Comparison of ENCODE assay signal across 28 cellular contexts in genomic region chr15:53477981-53478766, GRCh38.
"Had no signal": no experiment of that assay in that cellular context is flagged by ENCODE, and none has a peak within 500 bp of the region (broad histone marks: within the 10 kb centered on the region; RNA-seq: fewer than 3 reads in every experiment).

No MANE protein-coding gene starts in this region.

- H3K4me3 ChIP-seq: colonic mucosa, coronary artery, dorsolateral prefrontal cortex, esophagus muscularis mucosa, esophagus squamous epithelium, gastrocnemius medialis, gastroesophageal sphincter, heart left ventricle, heart right ventricle had no signal

- H3K27ac ChIP-seq: colonic mucosa, coronary artery, dorsolateral prefrontal cortex, epithelial cell of prostate, esophagus muscularis mucosa, esophagus squamous epithelium, foreskin keratinocyte, gastrocnemius medialis, gastroesophageal sphincter, heart left ventricle, heart right ventricle had no signal

- H3K27me3 ChIP-seq: colonic mucosa, esophagus muscularis mucosa, esophagus squamous epithelium, foreskin keratinocyte, gastrocnemius medialis, gastroesophageal sphincter, heart left ventricle had no signal

- DNase-seq: colonic mucosa; cortex of kidney; dermis blood vessel endothelial cell; dorsolateral prefrontal cortex; effector CD4-positive, alpha-beta T cell; effector CD8-positive, alpha-beta T cell; effector memory CD4-positive, alpha-beta T cell; effector memory CD8-positive, alpha-beta T cell; endodermal cell; erythroblast; esophagus squamous epithelium; foreskin fibroblast; foreskin keratinocyte; foreskin melanocyte; gastrocnemius medialis; glutamatergic neuron; head of caudate nucleus; heart left ventricle; heart right ventricle had no signal

- FAIRE-seq: colon, endometrium, endothelial cell of umbilical vein, frontal cortex had no signal

- H3K36me3 ChIP-seq: colonic mucosa, esophagus muscularis mucosa, esophagus squamous epithelium, gastrocnemius medialis, gastroesophageal sphincter, heart left ventricle, heart right ventricle had no signal

- H3K4me1 ChIP-seq: colonic mucosa, esophagus muscularis mucosa, esophagus squamous epithelium, foreskin keratinocyte, gastrocnemius medialis, gastroesophageal sphincter, heart left ventricle, heart right ventricle had no signal

- H3K9me3 ChIP-seq: colonic mucosa, esophagus muscularis mucosa, esophagus squamous epithelium, gastrocnemius medialis, gastroesophageal sphincter, heart left ventricle, heart right ventricle had no signal

- ATAC-seq: effector memory CD8-positive, alpha-beta T cell; esophagus mucosa; foreskin keratinocyte; gastrocnemius medialis; gastroesophageal sphincter; heart left ventricle; heart right ventricle had no signal
